13 cellular contexts compared by ENCODE assay signal in the genomic region with DNA sequence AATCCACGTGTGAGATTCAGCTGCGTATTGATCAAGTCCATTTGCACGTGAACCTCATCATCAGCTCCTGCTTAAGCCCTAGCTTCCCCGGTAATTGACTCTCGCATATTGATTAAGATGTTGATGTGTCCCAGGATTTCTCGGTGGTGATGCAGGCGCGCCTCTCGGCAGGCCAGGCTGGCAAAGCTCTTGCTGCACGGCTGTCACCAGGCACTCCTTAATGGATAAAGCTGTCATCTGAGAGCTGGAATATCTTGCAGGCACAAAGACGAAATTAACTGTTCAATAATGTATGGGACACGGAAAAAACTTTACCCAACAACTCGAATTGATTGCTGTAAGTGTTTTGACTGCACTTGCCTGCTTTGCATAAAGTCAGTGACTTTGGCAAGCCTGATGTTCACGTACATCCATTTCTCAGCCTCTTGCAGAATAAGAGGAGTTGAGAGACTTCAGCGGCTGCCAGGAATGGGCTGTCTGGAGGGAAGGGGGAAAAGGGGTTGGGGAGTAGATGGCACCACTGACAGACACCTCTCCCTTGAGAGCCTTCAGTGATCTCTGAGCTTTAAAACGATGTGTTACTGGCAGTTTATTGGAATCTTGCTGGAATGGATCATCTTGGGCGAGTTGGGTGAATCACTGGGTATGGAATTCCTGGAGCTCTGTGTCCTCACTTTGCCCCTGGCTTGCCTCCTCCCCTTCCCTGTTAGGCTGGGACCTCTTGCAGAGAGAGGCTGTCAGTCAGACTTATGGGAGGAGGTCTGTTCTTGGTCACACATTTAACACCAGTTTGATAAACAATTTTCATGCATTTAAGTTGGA.
DNase-seq lines count a peak whose midpoint lies in the region; ATAC-seq, FAIRE-seq and TF ChIP-seq lines count a peak whose summit lies in the region.
"Had no signal": no experiment of that assay in that cellular context is flagged by ENCODE, and none has a peak within 500 bp of the region (broad histone marks: within the 10 kb centered on the region; RNA-seq: fewer than 3 reads in every experiment).

No MANE protein-coding gene starts in this region.

- dilution Hi-C loops in keratinocyte (cut with MboI; ENCODE audit: extremely low pct_ligation_motif_present, low sequenced_read_pairs), result no loop called here

- H3K4me1 ChIP-seq in left ventricle myocardium inferior (peaks cover 1% of the 10 kb centered on the region), keratinocyte (ENCODE audit: control insufficient read depth, extremely low read depth, insufficient read depth, low read length) (peaks cover 12% of the 10 kb centered on the region)
- H3K4me1 ChIP-seq: parathyroid adenoma had no signal

- no peaks in the 10 kb centered on the region for H3K27me3 Mint-ChIP-seq in Calu3 (ENCODE audit: unreplicated experiment)
- H3K27me3 Mint-ChIP-seq: activated B cell treated with CpG ODN at 0.5 μM for 24 hours, B cell had no signal

- in situ Hi-C loops in astrocyte of the cerebellum (cut with HindIII; ENCODE audit: low sequenced_read_pairs), result no loop called here

- H3K36me3 ChIP-seq in left ventricle myocardium inferior (no peaks in the 10 kb centered on the region), keratinocyte (ENCODE audit: control insufficient read depth in 2 of 2, extremely low read depth in 1 of 2, insufficient read depth in 2 of 2, low read length in 2 of 2) (no peaks in the 10 kb centered on the region)

- no peak overlapping the region for H3K27ac ChIP-seq in left ventricle myocardium inferior (replicated peaks)
- H3K27ac ChIP-seq in keratinocyte (ENCODE audit: control insufficient read depth, insufficient read depth, low read length), result no peak overlapping the region
- no peak overlapping the region for H3K27ac ChIP-seq in coronary artery
- H3K27ac ChIP-seq: parathyroid adenoma had no signal

- H3K4me3 ChIP-seq in left ventricle myocardium inferior (no peak overlapping the region), astrocyte of the cerebellum (ENCODE audit: low read depth, low read length) (no peak overlapping the region), keratinocyte (ENCODE audit: control insufficient read depth in 2 of 3, extremely low read depth in 1 of 3, insufficient read depth in 2 of 3, low read depth in 1 of 3, low read length in 3 of 3) (no peak overlapping the region), coronary artery (no peak overlapping the region)
- H3K4me3 ChIP-seq: K562 had no signal

- peak overlapping the region; percentile 53 for H3K4me2 ChIP-seq in keratinocyte (ENCODE audit: control insufficient read depth, extremely low read depth, insufficient read depth, low read depth, low read length)

- H3K9me3 Mint-ChIP-seq in Calu3 (ENCODE audit: low read depth, unreplicated experiment), result peaks cover 3% of the 10 kb centered on the region
- H3K9me3 Mint-ChIP-seq: activated B cell treated with CpG ODN at 0.5 μM for 24 hours; activated naive CD8-positive, alpha-beta T cell treated with anti-CD3 and anti-CD28 coated beads, Interleukin-2, amount 50 U/mL, for 24 hours had no signal

- TF ChIP-seq CTCF in left ventricle myocardium inferior (IDR thresholded peaks at IDR 0.05; ENCODE audit: borderline replicate concordance) (no peak), astrocyte of the cerebellum (IDR thresholded peaks at IDR 0.05; ENCODE audit: low read depth, low read length, missing control alignments) (no peak), keratinocyte (optimal IDR thresholded peaks at IDR 0.05 in 1 of 3, IDR thresholded peaks at IDR 0.05 in 1 of 3, conservative IDR thresholded peaks at IDR 0.05 in 1 of 3; ENCODE audit: extremely low read depth in 1 of 3, insufficient read depth in 2 of 3, low read length in 3 of 3) (no peak), Calu3 (IDR thresholded peaks at IDR 0.05; ENCODE audit: unreplicated experiment) (no peak), coronary artery (IDR thresholded peaks at IDR 0.05) (no peak)

- peak; percentile 44 to 94 for ATAC-seq in left cardiac atrium
- ATAC-seq: activated naive CD8-positive, alpha-beta T cell treated with anti-CD3 and anti-CD28 coated beads, Interleukin-2, amount 50 U/mL, for 24 hours; K562 had no signal

- H3K9me3 ChIP-seq in left ventricle myocardium inferior (replicated peaks), result no peaks in the 10 kb centered on the region
- no peaks in the 10 kb centered on the region for H3K9me3 ChIP-seq in keratinocyte (ENCODE audit: control insufficient read depth, low read depth, low read length)

- peak overlapping the region; percentile 49 for H2AFZ ChIP-seq in keratinocyte (ENCODE audit: control insufficient read depth, low read length)
- H2AFZ ChIP-seq: parathyroid adenoma had no signal

- FAIRE-seq in keratinocyte (lab: Jason Lieb, UNC), result peak; percentile 84
- FAIRE-seq: K562 had no signal

- DNase-seq in left cardiac atrium, result no peak
- DNase-seq in left ventricle myocardium inferior, result no peak
- peak; percentile 80 for DNase-seq in astrocyte of the cerebellum (ENCODE audit: low read depth)
- DNase-seq in keratinocyte (ENCODE audit: low read depth, low spot score), result peak; percentile 19
- no peak for DNase-seq in Calu3
- no peak for DNase-seq in coronary artery (ENCODE audit: low spot score)
- no peak for DNase-seq in DMS 273 treated with DMSO at 0.1 percent for 48 hours (lab: John Stamatoyannopoulos, UW)
- DNase-seq in COLO668 (lab: John Stamatoyannopoulos, UW; ENCODE audit: unreplicated experiment), result no peak
- DNase-seq: activated B cell treated with CpG ODN at 0.5 μM for 24 hours; activated naive CD8-positive, alpha-beta T cell treated with anti-CD3 and anti-CD28 coated beads, Interleukin-2, amount 50 U/mL, for 24 hours had no signal

- CTCF ChIA-PET in Calu3 (lab: Charles Lee), result interaction anchor here (0.6 kb wide), 1 partner anchor 587 kb away, joined by 4 read pairs; no protein-coding TSS in a partner anchor

- H4K20me1 ChIP-seq in keratinocyte (ENCODE audit: control insufficient read depth, extremely low read depth, insufficient read depth, low read length), result no peaks in the 10 kb centered on the region

- no peaks in the 10 kb centered on the region for H3K4me1 Mint-ChIP-seq in Calu3 (ENCODE audit: low read depth, unreplicated experiment)
- H3K4me1 Mint-ChIP-seq: activated B cell treated with CpG ODN at 0.5 μM for 24 hours, B cell had no signal

- no peaks in the 10 kb centered on the region for H3K79me2 ChIP-seq in keratinocyte (ENCODE audit: control insufficient read depth, insufficient read depth, low read length)
- H3K79me2 ChIP-seq: parathyroid adenoma had no signal

- no peak overlapping the region for H3K9ac ChIP-seq in keratinocyte (ENCODE audit: control insufficient read depth, extremely low read depth, insufficient read depth, low read length)
- H3K9ac ChIP-seq: parathyroid adenoma had no signal

- H3K36me3 Mint-ChIP-seq in Calu3 (ENCODE audit: insufficient read depth, unreplicated experiment), result no peaks in the 10 kb centered on the region

- no peak overlapping the region for H3K27ac Mint-ChIP-seq in Calu3 (ENCODE audit: unreplicated experiment)
- H3K27ac Mint-ChIP-seq: activated B cell treated with CpG ODN at 0.5 μM for 24 hours; activated naive CD8-positive, alpha-beta T cell treated with anti-CD3 and anti-CD28 coated beads, Interleukin-2, amount 50 U/mL, for 24 hours; B cell had no signal

- H3K9me1 ChIP-seq in keratinocyte (ENCODE audit: control insufficient read depth, extremely low read depth, insufficient read depth, low read length), result no peaks in the 10 kb centered on the region

- intact Hi-C loops in left cardiac atrium (cut with DNase I) (no loop called here), left ventricle myocardium inferior (cut with micrococcal nuclease) (no loop called here), Calu3 (cut with micrococcal nuclease; ENCODE audit: unreplicated experiment) (no loop called here)

- no peak overlapping the region for H3K4me3 Mint-ChIP-seq in Calu3 (ENCODE audit: low read depth, unreplicated experiment)
- H3K4me3 Mint-ChIP-seq: activated B cell treated with CpG ODN at 0.5 μM for 24 hours; activated naive CD8-positive, alpha-beta T cell treated with anti-CD3 and anti-CD28 coated beads, Interleukin-2, amount 50 U/mL, for 24 hours; B cell had no signal

- BruUV-seq in Calu3 (replicated peaks; lab: Mats Ljungman, UMichigan), result no TSS peak

- H3K27me3 ChIP-seq in left ventricle myocardium inferior (ENCODE audit: low read depth) (no peaks in the 10 kb centered on the region), keratinocyte (ENCODE audit: control insufficient read depth, extremely low read depth, insufficient read depth, low read length) (no peaks in the 10 kb centered on the region)

Comparison
In these comparisons a context has a peak if more than half of its experiments do, and no peak if none do; other contexts are left out.
1. DNase-seq: peak in astrocyte of the cerebellum (single experiment) and keratinocyte (single experiment); none in left cardiac atrium (single experiment), left ventricle myocardium inferior (single experiment), Calu3 (single experiment), coronary artery (single experiment), DMS 273 treated with DMSO at 0.1 percent for 48 hours (single experiment) and COLO668 (single experiment).